Comparison of ENCODE assay signal across 13 cellular contexts in genomic region chr7:749121-749520, GRCh38. TPM values are rescaled to one million over a fixed set of nuclear protein-coding genes. Genes with fewer than 3 reads are reported as not detected.
DNase-seq lines count a peak whose midpoint lies in the region; ATAC-seq and TF ChIP-seq lines count a peak whose summit lies in the region.
"Had no signal": no experiment of that assay in that cellular context is flagged by ENCODE, and none has a peak within 500 bp of the region (broad histone marks: within the 10 kb centered on the region; RNA-seq: fewer than 3 reads in every experiment).

No MANE protein-coding gene starts in this region.

- no peak for TF ChIP-seq POLR2A in transverse colon (IDR thresholded peaks at IDR 0.05)

- H3K27me3 ChIP-seq in lower lobe of right lung (ENCODE audit: low read depth) (no peaks in the 10 kb centered on the region), transverse colon (no peaks in the 10 kb centered on the region)

- H3K4me1 ChIP-seq in lower lobe of right lung (no peaks in the 10 kb centered on the region), transverse colon (no peaks in the 10 kb centered on the region)

- H3K27ac ChIP-seq in lower lobe of right lung (no peak overlapping the region), transverse colon (no peak overlapping the region)

- no peaks in the 10 kb centered on the region for H3K9me3 Mint-ChIP-seq in chondrocyte (ENCODE audit: low read depth)
- H3K9me3 Mint-ChIP-seq: mesothelial cell of epicardium had no signal

- WGBS in transverse colon (ENCODE audit: low coverage in 1 of 2), 2 donors, result 87 to 100% methylated on average over 2 to 14 of the region's 14 CpGs

- ATAC-seq in lower lobe of right lung (no peak), HG02884 (IDR thresholded peaks at IDR 0.05; ENCODE audit: unreplicated experiment) (no peak)

- in situ Hi-C loops in transverse colon (cut with MboI; ENCODE audit: low pct_ligation_motif_present in 1 of 4, low pct_unique_long_range_greater_than_20kb in 1 of 4, low sequenced_read_pairs in 3 of 4), result no loop called here

- peak overlapping the region; percentile 59 for H3K27ac Mint-ChIP-seq in chondrocyte (ENCODE audit: unreplicated experiment)
- H3K27ac Mint-ChIP-seq: mesothelial cell of epicardium; T-helper 1 cell treated with Interleukin-12 subunit alpha and Interleukin-12 subunit beta and Interleukin-4 antibody, amounts not matched to agents 30 μg/mL and 1 μg/mL, for 36 hours had no signal

- H3K4me3 ChIP-seq in lower lobe of right lung, result no peak overlapping the region
- H3K4me3 ChIP-seq in transverse colon, result no peak overlapping the region
- H3K4me3 ChIP-seq in foreskin fibroblast (ENCODE audit: low read depth in 1 of 2, low read length in 2 of 2), result no peak overlapping the region

- TF ChIP-seq CTCF in chondrocyte (IDR thresholded peaks at IDR 0.05) (no peak), lower lobe of right lung (IDR thresholded peaks at IDR 0.05) (no peak), transverse colon (IDR thresholded peaks at IDR 0.05) (no peak), foreskin fibroblast (IDR thresholded peaks at IDR 0.05; ENCODE audit: low read depth, low read length) (no peak)

- H3K27me3 Mint-ChIP-seq in chondrocyte (ENCODE audit: low read depth), result no peaks in the 10 kb centered on the region

- DNase-seq in Ammon's horn (ENCODE audit: low spot score), result peak; percentile 44
- DNase-seq in NCI-H1694 treated with DMSO at 0.1 percent for 48 hours (lab: John Stamatoyannopoulos, UW), result peak; percentile 77
- DNase-seq in chondrocyte (ENCODE audit: low spot score), result peak; percentile 34
- DNase-seq in lower lobe of right lung, result peak; percentile 31
- no peak for DNase-seq in transverse colon
- DNase-seq in islet precursor cell, result no peak
- no peak for DNase-seq in foreskin fibroblast
- DNase-seq: activated CD4-positive, alpha-beta T cell treated with anti-CD3 and anti-CD28 coated beads for 4 hours; activated T-cell treated with anti-CD3 and anti-CD28 coated beads for 4 hours; cortex of kidney had no signal

- intact Hi-C loops in lower lobe of right lung (cut with DNase I), result no loop called here
- intact Hi-C loops in transverse colon (cut with DNase I; ENCODE audit: low total_unique reads), result no loop called here

- H3K4me1 Mint-ChIP-seq in chondrocyte (ENCODE audit: low read depth), result peaks cover 13% of the 10 kb centered on the region

- peaks cover 28% of the 10 kb centered on the region for H3K36me3 ChIP-seq in lower lobe of right lung
- H3K36me3 ChIP-seq in transverse colon, result peaks cover 0 to 4% (median 1%) of the 10 kb centered on the region in 4 donors

- H3K36me3 Mint-ChIP-seq in chondrocyte (ENCODE audit: low read depth), result peaks cover 8% of the 10 kb centered on the region

- no peak overlapping the region for H3K4me3 Mint-ChIP-seq in chondrocyte (ENCODE audit: unreplicated experiment)
- H3K4me3 Mint-ChIP-seq: mesothelial cell of epicardium; T-helper 1 cell treated with Interleukin-12 subunit alpha and Interleukin-12 subunit beta and Interleukin-4 antibody, amounts not matched to agents 30 μg/mL and 1 μg/mL, for 36 hours had no signal

- no peaks in the 10 kb centered on the region for H3K9me3 ChIP-seq in lower lobe of right lung
- no peaks in the 10 kb centered on the region for H3K9me3 ChIP-seq in transverse colon

- no peak for TF ChIP-seq EP300 in transverse colon (IDR thresholded peaks at IDR 0.05; ENCODE audit: low read depth)

RNA-seq across cellular contexts. Expression of gene PRKAR1B, which starts 22.0 kb away (rescaled TPM):
- 7.7 to 8.6 TPM (median 7.9 TPM) in 3 replicates for total RNA-seq in chondrocyte
- total RNA-seq in lower lobe of right lung, result 16.8 TPM
- 10 to 100 TPM; 15.7 to 53.9 (median 16.9) TPM for total RNA-seq in transverse colon

RNA-seq across cellular contexts. Expression of gene DNAAF5, which starts 22.6 kb away (rescaled TPM):
- 15.3 to 23.2 TPM (median 16.6 TPM) in 3 replicates for total RNA-seq in chondrocyte
- total RNA-seq in lower lobe of right lung, result 22.4 TPM
- total RNA-seq in transverse colon, result 10 to 100 TPM; 20.5 to 97.3 (median 34.6) TPM

Comparison
In these comparisons a context has a peak if more than half of its experiments do, and no peak if none do; other contexts are left out.
1. DNase-seq: peak in Ammon's horn (single experiment), NCI-H1694 treated with DMSO at 0.1 percent for 48 hours (single experiment), chondrocyte (single experiment) and lower lobe of right lung (single experiment); none in transverse colon (single experiment), islet precursor cell (single experiment) and foreskin fibroblast (0 of 2).